In the genomic region with DNA sequence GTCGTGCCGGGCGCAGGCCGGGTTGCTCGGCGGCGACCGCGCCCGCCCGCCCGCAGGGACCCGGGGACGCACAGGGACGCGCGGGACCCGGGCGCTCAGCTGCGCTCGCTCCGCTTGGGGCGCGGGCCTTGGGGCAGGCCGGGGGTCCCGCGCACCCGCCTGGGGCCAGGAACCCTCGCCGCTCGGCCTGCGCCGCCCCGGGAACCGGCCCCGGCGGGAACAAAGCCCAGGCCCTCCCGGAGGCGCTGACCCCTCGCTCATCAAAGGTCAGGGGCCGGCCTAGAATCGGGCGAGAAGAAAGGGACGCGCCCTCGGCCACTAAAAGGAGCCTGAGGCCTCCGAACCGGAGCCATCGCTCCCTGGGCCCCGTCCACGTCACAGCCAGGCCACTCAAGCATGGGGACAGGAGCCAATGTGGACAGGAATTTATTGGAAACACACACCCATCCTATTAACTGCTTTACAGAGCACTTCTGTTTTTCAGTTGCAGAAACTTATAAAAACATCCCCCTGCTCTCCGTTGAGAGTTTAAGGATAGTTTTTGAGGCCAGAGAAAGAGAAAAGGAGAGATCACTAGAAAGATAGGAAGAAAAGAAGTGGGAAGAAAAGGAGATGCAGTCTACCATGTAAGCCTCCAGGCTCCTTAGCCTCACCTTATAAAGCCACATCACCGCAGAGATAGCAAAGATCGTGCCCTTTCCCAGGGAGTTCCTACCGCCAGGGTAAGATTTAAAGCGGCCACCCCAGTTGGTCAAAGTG, we compare ENCODE assay signal across 1 cellular context.
TF ChIP-seq lines count a peak whose summit lies in the region.

No MANE protein-coding gene starts in this region.

TF ChIP-seq in HCT116, 20 proteins besides CTCF, POLR2A, EP300 and RAD21 (continued from another document):
- TF ChIP-seq POLR2AphosphoS5 (IDR thresholded peaks at IDR 0.05; ENCODE audit: low read depth, low read length) (no peak), EGR1 (IDR thresholded peaks at IDR 0.05; ENCODE audit: low read depth) (no peak), YY1 (IDR thresholded peaks at IDR 0.05; ENCODE audit: extremely low read depth, insufficient replicate concordance, low read depth, low read length) (no peak)
- TF ChIP-seq, protein P1, sequence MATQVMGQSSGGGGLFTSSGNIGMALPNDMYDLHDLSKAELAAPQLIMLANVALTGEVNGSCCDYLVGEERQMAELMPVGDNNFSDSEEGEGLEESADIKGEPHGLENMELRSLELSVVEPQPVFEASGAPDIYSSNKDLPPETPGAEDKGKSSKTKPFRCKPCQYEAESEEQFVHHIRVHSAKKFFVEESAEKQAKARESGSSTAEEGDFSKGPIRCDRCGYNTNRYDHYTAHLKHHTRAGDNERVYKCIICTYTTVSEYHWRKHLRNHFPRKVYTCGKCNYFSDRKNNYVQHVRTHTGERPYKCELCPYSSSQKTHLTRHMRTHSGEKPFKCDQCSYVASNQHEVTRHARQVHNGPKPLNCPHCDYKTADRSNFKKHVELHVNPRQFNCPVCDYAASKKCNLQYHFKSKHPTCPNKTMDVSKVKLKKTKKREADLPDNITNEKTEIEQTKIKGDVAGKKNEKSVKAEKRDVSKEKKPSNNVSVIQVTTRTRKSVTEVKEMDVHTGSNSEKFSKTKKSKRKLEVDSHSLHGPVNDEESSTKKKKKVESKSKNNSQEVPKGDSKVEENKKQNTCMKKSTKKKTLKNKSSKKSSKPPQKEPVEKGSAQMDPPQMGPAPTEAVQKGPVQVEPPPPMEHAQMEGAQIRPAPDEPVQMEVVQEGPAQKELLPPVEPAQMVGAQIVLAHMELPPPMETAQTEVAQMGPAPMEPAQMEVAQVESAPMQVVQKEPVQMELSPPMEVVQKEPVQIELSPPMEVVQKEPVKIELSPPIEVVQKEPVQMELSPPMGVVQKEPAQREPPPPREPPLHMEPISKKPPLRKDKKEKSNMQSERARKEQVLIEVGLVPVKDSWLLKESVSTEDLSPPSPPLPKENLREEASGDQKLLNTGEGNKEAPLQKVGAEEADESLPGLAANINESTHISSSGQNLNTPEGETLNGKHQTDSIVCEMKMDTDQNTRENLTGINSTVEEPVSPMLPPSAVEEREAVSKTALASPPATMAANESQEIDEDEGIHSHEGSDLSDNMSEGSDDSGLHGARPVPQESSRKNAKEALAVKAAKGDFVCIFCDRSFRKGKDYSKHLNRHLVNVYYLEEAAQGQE (IDR thresholded peaks at IDR 0.05; ENCODE audit: low read depth) = no peak
